Comparison of ENCODE assay signal across 27 cellular contexts in the genomic region with DNA sequence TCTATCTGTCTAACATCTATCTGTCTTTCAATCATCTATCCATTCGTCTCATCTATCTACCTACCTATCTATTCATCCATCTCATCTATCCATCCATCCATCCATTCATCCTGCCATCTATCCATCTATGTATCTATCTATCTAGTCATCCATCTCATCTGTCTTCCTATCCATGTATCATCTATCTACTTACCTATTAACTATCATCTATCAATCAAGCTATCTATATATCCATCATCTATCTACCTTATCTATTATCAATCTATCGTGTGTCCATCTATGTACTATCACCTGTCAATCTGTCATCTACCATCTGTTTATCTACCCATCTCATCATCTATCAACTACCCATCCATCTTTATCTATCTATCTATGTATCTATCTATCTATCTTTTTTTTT.
"Had no signal": no experiment of that assay in that cellular context is flagged by ENCODE, and none has a peak within 500 bp of the region (broad histone marks: within the 10 kb centered on the region; RNA-seq: fewer than 3 reads in every experiment).

No MANE protein-coding gene starts in this region.

- H3K4me3 ChIP-seq: stomach, suprapubic skin, testis, thoracic aorta, thyroid gland, tibial artery, tibial nerve, transverse colon, upper lobe of left lung, upper lobe of right lung, uterus, vagina had no signal

- DNase-seq: stimulated activated CD4-positive, alpha-beta T cell treated with anti-CD3 and anti-CD28 coated beads, Interleukin-2, amount 100 ng/mL, for 48 hours; stimulated activated CD4-positive, alpha-beta T cell treated with anti-CD3 and anti-CD28 coated beads, Interleukin-4, amount 100 ng/mL, for 1 hour; stimulated activated CD4-positive, alpha-beta T cell treated with anti-CD3 and anti-CD28 coated beads, Interleukin-4, amount 100 ng/mL, for 24 hours; stimulated activated CD4-positive, alpha-beta T cell treated with anti-CD3 and anti-CD28 coated beads, Interleukin-4, amount 100 ng/mL, for 4 hours; stimulated activated CD8-positive, alpha-beta memory T cell treated with anti-CD3 and anti-CD28 coated beads, Interleukin-4, amount 100 ng/mL, for 48 hours; stimulated activated naive B cell treated with anti-CD40 and anti-IgM and Interleukin-4, amounts not matched to agents 10 μg/mL and 1 μg/mL and 100 μg/mL, for 72 hours; stimulated activated naive CD4-positive, alpha-beta T cell; stimulated activated naive CD4-positive, alpha-beta T cell treated with Interleukin-2 at 50 U/mL for 16 hours; stimulated activated naive CD8-positive, alpha-beta T cell treated with anti-CD3 and anti-CD28 coated beads, Interleukin-15, amount 100 ng/mL, for 72 hours; stimulated activated naive CD8-positive, alpha-beta T cell treated with anti-CD3 and anti-CD28 coated beads, Interleukin-15, Interleukin-2, amounts not matched to agents 100 U/mL and 50 U/mL, for 24 hours; stomach; substantia nigra; testis; thyroid gland; tibial artery; transverse colon; trophoblast cell; upper lobe of left lung; upper lobe of right lung; uterus had no signal

- H3K36me3 ChIP-seq: stomach, suprapubic skin, thoracic aorta, thyroid gland, tibial artery, tibial nerve, transverse colon, upper lobe of left lung, upper lobe of right lung, uterus, vagina had no signal

- H3K27me3 ChIP-seq: suprapubic skin, testis, thyroid gland, tibial nerve, transverse colon, upper lobe of left lung, upper lobe of right lung, uterus, vagina had no signal

- H3K27ac ChIP-seq: stomach, suprapubic skin, testis, thoracic aorta, thyroid gland, tibial artery, tibial nerve, transverse colon, upper lobe of left lung, upper lobe of right lung, uterus, vagina had no signal

- ATAC-seq: stimulated activated effector memory CD8-positive, alpha-beta T cell treated with anti-CD3 and anti-CD28 coated beads, Interleukin-12 subunit alpha, Interleukin-12 subunit beta, amount 100 ng/mL, for 72 hours; stimulated activated memory B cell treated with anti-CD40 and anti-IgM and Interleukin-4, amounts not matched to agents 10 μg/mL and 1 μg/mL and 100 μg/mL, for 72 hours; stimulated activated naive B cell treated with anti-CD40 and anti-IgM and Interleukin-4, amounts not matched to agents 10 μg/mL and 1 μg/mL and 100 μg/mL, for 72 hours; stimulated activated naive CD8-positive, alpha-beta T cell treated with anti-CD3 and anti-CD28 coated beads, Interleukin-15, amount 100 ng/mL, for 72 hours; stimulated activated naive CD8-positive, alpha-beta T cell treated with anti-CD3 and anti-CD28 coated beads, Interleukin-15, Interleukin-2, amounts not matched to agents 100 U/mL and 50 U/mL, for 24 hours; upper lobe of right lung had no signal

- FAIRE-seq: urothelium cell line had no signal

- H3K4me1 ChIP-seq: stomach, suprapubic skin, testis, tibial artery, tibial nerve, transverse colon, upper lobe of right lung, uterus had no signal

- H3K9me3 ChIP-seq: testis, thyroid gland, upper lobe of right lung, vagina had no signal
